In the genomic region with DNA sequence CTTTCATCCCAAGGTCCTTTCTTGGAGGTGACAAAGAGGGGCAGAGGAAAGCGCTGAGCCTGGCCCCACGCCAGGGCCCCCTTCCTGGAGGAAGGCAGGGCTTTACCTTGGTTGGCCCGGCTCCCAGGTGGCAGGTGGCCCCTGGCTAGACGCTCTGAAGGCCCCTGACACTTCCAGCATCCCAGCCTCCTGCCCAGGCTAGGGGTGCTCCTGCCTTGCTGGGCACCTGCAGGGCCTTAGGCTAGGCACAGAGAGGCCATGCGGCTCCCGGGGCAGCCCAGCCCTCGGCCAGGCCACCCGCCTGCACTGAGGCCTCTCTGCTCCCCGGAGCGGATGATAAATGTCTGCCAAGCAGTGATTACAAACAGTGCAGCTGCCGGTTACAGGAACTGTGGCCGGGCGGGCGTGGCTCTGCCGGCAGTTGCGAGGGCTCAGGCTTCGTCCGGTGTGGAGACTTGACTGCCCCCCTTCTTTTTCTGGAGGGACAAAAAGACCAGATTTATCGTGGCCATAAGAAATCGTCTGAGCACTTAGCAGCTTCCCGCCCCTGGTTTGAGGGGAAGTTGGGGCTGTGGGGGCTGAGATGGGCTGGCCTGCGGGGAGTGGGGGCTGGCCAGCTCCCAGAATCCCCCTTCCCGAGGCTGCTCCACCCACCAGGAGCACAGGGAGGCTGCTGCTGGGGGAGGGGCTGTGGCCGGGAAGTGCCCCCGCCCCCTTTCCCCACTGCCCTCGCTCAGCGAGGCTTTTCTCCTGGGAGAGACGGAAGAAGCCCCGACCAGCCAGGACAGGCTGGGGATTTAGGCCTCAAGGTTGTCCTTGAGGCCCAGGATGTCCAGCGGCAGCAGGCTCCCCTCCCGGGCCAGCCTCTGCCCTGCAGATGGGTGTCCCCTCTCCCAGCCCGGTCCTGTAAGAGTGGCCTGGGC, we compare ENCODE assay signal across 2 cellular contexts.
TF ChIP-seq lines count a peak whose summit lies in the region.

No MANE protein-coding gene starts in this region.

TF ChIP-seq in IMR-90, 13 proteins besides CTCF, POLR2A, EP300 and RAD21:
- TF ChIP-seq ELK1 (IDR thresholded peaks at IDR 0.05; ENCODE audit: borderline replicate concordance, low read depth, low read length) = no peak
- no peak for TF ChIP-seq FOS (IDR thresholded peaks at IDR 0.05; ENCODE audit: low read depth, low read length)
- TF ChIP-seq MXI1 (IDR thresholded peaks at IDR 0.05; ENCODE audit: borderline replicate concordance, low read depth, low read length) = peak; percentile 27; the same call in 1 of the 2 replicates
- no peak for TF ChIP-seq NFE2L2 (IDR thresholded peaks at IDR 0.05; ENCODE audit: low read depth, low read length)
- TF ChIP-seq RCOR1 (IDR thresholded peaks at IDR 0.05; ENCODE audit: insufficient replicate concordance, low read length) = no peak
- peak; percentile 70; the same call in 1 of the 2 replicates for TF ChIP-seq MAZ (IDR thresholded peaks at IDR 0.05; ENCODE audit: borderline replicate concordance, low read depth, low read length)
- TF ChIP-seq CHD1 (IDR thresholded peaks at IDR 0.05; ENCODE audit: low read depth, low read length) = no peak
- TF ChIP-seq RFX5 (IDR thresholded peaks at IDR 0.05; ENCODE audit: low read depth, low read length) = no peak
- peak; percentile 14; the same call in 1 of the 2 replicates for TF ChIP-seq CEBPB (IDR thresholded peaks at IDR 0.05; ENCODE audit: low read depth, low read length)

TF ChIP-seq in SK-N-SH, 30 proteins besides CTCF, POLR2A, EP300 and RAD21:
- peak; percentile 54 for TF ChIP-seq CHD2 (IDR thresholded peaks at IDR 0.05; ENCODE audit: low read length, partially characterized antibody)
- no peak for TF ChIP-seq FOXM1 (IDR thresholded peaks at IDR 0.05; ENCODE audit: low read depth)
- TF ChIP-seq SMC3 (IDR thresholded peaks at IDR 0.05; ENCODE audit: low read depth, low read length) = 0 out of 2 replicates have a peak, but pooled peaks have one; percentile 3
- TF ChIP-seq NFIC (IDR thresholded peaks at IDR 0.05; ENCODE audit: borderline replicate concordance) = peak; percentile 39; the same call in 1 of the 2 replicates
- no peak for TF ChIP-seq RFX5 (IDR thresholded peaks at IDR 0.05; ENCODE audit: low read length)
- TF ChIP-seq TCF12 (IDR thresholded peaks at IDR 0.05) = peak; percentile 58
- TF ChIP-seq, protein P1, sequence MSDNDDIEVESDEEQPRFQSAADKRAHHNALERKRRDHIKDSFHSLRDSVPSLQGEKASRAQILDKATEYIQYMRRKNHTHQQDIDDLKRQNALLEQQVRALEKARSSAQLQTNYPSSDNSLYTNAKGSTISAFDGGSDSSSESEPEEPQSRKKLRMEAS (IDR thresholded peaks at IDR 0.05; ENCODE audit: low read depth) = peak; percentile 61
- TF ChIP-seq RCOR1 (IDR thresholded peaks at IDR 0.05; ENCODE audit: low read length) = no peak; the same call in 1 of the 2 replicates
- no peak for TF ChIP-seq ZBTB33 (IDR thresholded peaks at IDR 0.05; ENCODE audit: borderline replicate concordance, low read depth)
- peak; percentile 77 for TF ChIP-seq MXI1 (IDR thresholded peaks at IDR 0.05; ENCODE audit: low read depth, low read length)
- TF ChIP-seq JUND (IDR thresholded peaks at IDR 0.05) = no peak
- TF ChIP-seq TAF1 (IDR thresholded peaks at IDR 0.05; ENCODE audit: borderline replicate concordance, low read depth, low read length) = no peak
- TF ChIP-seq GATA2 (CRISPR knock-in tag; IDR thresholded peaks at IDR 0.05) = 0 out of 2 replicates have a peak, but pooled peaks have one; percentile 22
- no peak for TF ChIP-seq TEAD4 (IDR thresholded peaks at IDR 0.05; ENCODE audit: borderline replicate concordance, insufficient read depth)
- TF ChIP-seq, protein P2, sequence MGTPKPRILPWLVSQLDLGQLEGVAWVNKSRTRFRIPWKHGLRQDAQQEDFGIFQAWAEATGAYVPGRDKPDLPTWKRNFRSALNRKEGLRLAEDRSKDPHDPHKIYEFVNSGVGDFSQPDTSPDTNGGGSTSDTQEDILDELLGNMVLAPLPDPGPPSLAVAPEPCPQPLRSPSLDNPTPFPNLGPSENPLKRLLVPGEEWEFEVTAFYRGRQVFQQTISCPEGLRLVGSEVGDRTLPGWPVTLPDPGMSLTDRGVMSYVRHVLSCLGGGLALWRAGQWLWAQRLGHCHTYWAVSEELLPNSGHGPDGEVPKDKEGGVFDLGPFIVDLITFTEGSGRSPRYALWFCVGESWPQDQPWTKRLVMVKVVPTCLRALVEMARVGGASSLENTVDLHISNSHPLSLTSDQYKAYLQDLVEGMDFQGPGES (IDR thresholded peaks at IDR 0.05; ENCODE audit: low read depth, low read length) = no peak
- TF ChIP-seq YY1 (IDR thresholded peaks at IDR 0.05; ENCODE audit: low read depth) = peak; percentile 72
- TF ChIP-seq SIN3A (IDR thresholded peaks at IDR 0.05; ENCODE audit: borderline replicate concordance, low read depth, low read length) = no peak
- TF ChIP-seq, protein P3, sequence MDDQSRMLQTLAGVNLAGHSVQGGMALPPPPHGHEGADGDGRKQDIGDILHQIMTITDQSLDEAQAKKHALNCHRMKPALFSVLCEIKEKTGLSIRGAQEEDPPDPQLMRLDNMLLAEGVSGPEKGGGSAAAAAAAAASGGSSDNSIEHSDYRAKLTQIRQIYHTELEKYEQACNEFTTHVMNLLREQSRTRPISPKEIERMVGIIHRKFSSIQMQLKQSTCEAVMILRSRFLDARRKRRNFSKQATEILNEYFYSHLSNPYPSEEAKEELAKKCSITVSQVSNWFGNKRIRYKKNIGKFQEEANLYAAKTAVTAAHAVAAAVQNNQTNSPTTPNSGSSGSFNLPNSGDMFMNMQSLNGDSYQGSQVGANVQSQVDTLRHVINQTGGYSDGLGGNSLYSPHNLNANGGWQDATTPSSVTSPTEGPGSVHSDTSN (IDR thresholded peaks at IDR 0.05) = peak; percentile 73
- no peak for TF ChIP-seq REST (IDR thresholded peaks at IDR 0.05; ENCODE audit: low read depth, low read length)
- no peak for TF ChIP-seq FOSL2 (IDR thresholded peaks at IDR 0.05; ENCODE audit: borderline replicate concordance, low read depth)
- 0 out of 2 replicates have a peak, but pooled peaks have one; percentile 25 for TF ChIP-seq ELF1 (IDR thresholded peaks at IDR 0.05)
- no peak for TF ChIP-seq MEF2A (IDR thresholded peaks at IDR 0.05; ENCODE audit: borderline replicate concordance, low read depth)
- TF ChIP-seq POLR2AphosphoS5 (IDR thresholded peaks at IDR 0.05; ENCODE audit: low read depth, low read length) = peak; percentile 42
